ENCODE assay signal across 1 cellular context in the genomic region with DNA sequence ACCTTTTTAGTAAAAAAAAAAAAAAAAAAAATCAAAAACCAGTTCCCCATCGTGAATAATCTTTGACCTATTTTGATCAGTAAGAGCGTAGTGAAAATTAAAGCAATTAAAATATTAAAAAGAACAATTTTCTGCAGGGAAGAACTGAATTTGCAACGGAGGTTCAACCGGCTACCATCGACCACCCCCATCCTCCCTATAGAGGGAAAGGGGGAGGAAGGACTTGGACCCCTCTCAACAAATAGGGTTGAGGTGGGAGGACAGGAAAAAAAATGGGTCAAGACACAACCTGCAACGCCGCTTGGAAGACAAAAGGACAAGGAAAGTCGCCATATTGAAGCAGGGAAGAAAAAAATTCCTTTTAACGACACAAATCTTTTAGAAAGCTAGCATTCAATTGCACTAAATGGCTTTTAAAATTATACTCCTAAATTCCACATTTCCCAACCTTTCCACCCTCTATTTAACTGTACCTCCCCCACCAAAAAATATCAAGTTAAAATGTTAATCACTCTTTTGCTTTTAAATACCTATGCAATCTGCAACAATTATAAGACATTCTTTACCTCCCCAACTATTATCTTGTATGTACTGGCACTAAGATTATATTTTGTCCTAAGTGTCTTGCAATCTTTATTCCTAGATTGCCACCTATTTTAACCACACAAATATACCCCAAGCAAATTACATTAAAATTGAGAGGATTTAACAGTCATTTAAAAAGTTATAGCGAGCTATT.
TF ChIP-seq lines count a peak whose summit lies in the region.

No MANE protein-coding gene starts in this region.

TF ChIP-seq in K562, 482 proteins besides CTCF, POLR2A, EP300 and RAD21 (continues in another document):
- TF ChIP-seq NFATC3 (IDR thresholded peaks at IDR 0.05): peak; percentile 27; the same call in 1 of the 2 replicates
- TF ChIP-seq, protein P1, sequence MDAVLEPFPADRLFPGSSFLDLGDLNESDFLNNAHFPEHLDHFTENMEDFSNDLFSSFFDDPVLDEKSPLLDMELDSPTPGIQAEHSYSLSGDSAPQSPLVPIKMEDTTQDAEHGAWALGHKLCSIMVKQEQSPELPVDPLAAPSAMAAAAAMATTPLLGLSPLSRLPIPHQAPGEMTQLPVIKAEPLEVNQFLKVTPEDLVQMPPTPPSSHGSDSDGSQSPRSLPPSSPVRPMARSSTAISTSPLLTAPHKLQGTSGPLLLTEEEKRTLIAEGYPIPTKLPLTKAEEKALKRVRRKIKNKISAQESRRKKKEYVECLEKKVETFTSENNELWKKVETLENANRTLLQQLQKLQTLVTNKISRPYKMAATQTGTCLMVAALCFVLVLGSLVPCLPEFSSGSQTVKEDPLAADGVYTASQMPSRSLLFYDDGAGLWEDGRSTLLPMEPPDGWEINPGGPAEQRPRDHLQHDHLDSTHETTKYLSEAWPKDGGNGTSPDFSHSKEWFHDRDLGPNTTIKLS (IDR thresholded peaks at IDR 0.05; ENCODE audit: borderline replicate concordance, low read depth): no peak
- no peak for TF ChIP-seq E2F3 (CRISPR knock-in tag; IDR thresholded peaks at IDR 0.05)
- peak; percentile 83 for TF ChIP-seq CHD1 (IDR thresholded peaks at IDR 0.05; ENCODE audit: low read length)
- peak; percentile 83 for TF ChIP-seq ZNF766 (CRISPR knock-in tag; conservative IDR thresholded peaks at IDR 0.05)
- TF ChIP-seq ATF7 (IDR thresholded peaks at IDR 0.05): no peak
- TF ChIP-seq ELF4 (CRISPR knock-in tag; IDR thresholded peaks at IDR 0.05): 0 out of 2 replicates have a peak, but pooled peaks have one; percentile 72
- TF ChIP-seq SUPT5H (IDR thresholded peaks at IDR 0.05): peak; percentile 98
- TF ChIP-seq ZNF146 (CRISPR knock-in tag; IDR thresholded peaks at IDR 0.05; ENCODE audit: unreplicated experiment): no peak
- TF ChIP-seq, protein P2, sequence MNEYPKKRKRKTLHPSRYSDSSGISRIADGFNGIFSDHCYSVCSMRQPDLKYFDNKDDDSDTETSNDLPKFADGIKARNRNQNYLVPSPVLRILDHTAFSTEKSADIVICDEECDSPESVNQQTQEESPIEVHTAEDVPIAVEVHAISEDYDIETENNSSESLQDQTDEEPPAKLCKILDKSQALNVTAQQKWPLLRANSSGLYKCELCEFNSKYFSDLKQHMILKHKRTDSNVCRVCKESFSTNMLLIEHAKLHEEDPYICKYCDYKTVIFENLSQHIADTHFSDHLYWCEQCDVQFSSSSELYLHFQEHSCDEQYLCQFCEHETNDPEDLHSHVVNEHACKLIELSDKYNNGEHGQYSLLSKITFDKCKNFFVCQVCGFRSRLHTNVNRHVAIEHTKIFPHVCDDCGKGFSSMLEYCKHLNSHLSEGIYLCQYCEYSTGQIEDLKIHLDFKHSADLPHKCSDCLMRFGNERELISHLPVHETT (CRISPR knock-in tag; conservative IDR thresholded peaks at IDR 0.05 in 1 of 2, IDR thresholded peaks at IDR 0.05 in 1 of 2): peak in 1 of 2 experiments; percentile 32; a peak in 2 of 4 replicates
- TF ChIP-seq, protein P3, sequence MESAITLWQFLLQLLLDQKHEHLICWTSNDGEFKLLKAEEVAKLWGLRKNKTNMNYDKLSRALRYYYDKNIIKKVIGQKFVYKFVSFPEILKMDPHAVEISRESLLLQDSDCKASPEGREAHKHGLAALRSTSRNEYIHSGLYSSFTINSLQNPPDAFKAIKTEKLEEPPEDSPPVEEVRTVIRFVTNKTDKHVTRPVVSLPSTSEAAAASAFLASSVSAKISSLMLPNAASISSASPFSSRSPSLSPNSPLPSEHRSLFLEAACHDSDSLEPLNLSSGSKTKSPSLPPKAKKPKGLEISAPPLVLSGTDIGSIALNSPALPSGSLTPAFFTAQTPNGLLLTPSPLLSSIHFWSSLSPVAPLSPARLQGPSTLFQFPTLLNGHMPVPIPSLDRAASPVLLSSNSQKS (CRISPR knock-in tag; IDR thresholded peaks at IDR 0.05): peak; percentile 15; the same call in 1 of the 2 replicates
- peak; percentile 8; the same call in 1 of the 2 replicates for TF ChIP-seq ZNF717 (CRISPR knock-in tag; IDR thresholded peaks at IDR 0.05)
- peak; percentile 88 for TF ChIP-seq BRD9 (IDR thresholded peaks at IDR 0.05; ENCODE audit: low read depth, partially characterized antibody)
- peak; percentile 60 for TF ChIP-seq ZNF584 (CRISPR knock-in tag; IDR thresholded peaks at IDR 0.05; ENCODE audit: low read depth)
- TF ChIP-seq, protein P4, sequence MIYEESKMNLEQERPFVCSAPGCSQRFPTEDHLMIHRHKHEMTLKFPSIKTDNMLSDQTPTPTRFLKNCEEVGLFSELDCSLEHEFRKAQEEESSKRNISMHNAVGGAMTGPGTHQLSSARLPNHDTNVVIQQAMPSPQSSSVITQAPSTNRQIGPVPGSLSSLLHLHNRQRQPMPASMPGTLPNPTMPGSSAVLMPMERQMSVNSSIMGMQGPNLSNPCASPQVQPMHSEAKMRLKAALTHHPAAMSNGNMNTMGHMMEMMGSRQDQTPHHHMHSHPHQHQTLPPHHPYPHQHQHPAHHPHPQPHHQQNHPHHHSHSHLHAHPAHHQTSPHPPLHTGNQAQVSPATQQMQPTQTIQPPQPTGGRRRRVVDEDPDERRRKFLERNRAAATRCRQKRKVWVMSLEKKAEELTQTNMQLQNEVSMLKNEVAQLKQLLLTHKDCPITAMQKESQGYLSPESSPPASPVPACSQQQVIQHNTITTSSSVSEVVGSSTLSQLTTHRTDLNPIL (CRISPR knock-in tag; IDR thresholded peaks at IDR 0.05): peak; percentile 71; the same call in 1 of the 2 replicates
- 0 out of 2 replicates have a peak, but pooled peaks have one; percentile 19 for TF ChIP-seq HDGF (IDR thresholded peaks at IDR 0.05)
- TF ChIP-seq ELF1 (tag; IDR thresholded peaks at IDR 0.05): peak; percentile 40; the same call in 1 of the 2 replicates
- peak; percentile 77 for TF ChIP-seq POLR2G (IDR thresholded peaks at IDR 0.05; ENCODE audit: low read depth, low read length)
- TF ChIP-seq ILF3 (IDR thresholded peaks at IDR 0.05; ENCODE audit: borderline replicate concordance): peak; percentile 97
- TF ChIP-seq EP400 (IDR thresholded peaks at IDR 0.05): peak; percentile 72
- TF ChIP-seq, protein P5, sequence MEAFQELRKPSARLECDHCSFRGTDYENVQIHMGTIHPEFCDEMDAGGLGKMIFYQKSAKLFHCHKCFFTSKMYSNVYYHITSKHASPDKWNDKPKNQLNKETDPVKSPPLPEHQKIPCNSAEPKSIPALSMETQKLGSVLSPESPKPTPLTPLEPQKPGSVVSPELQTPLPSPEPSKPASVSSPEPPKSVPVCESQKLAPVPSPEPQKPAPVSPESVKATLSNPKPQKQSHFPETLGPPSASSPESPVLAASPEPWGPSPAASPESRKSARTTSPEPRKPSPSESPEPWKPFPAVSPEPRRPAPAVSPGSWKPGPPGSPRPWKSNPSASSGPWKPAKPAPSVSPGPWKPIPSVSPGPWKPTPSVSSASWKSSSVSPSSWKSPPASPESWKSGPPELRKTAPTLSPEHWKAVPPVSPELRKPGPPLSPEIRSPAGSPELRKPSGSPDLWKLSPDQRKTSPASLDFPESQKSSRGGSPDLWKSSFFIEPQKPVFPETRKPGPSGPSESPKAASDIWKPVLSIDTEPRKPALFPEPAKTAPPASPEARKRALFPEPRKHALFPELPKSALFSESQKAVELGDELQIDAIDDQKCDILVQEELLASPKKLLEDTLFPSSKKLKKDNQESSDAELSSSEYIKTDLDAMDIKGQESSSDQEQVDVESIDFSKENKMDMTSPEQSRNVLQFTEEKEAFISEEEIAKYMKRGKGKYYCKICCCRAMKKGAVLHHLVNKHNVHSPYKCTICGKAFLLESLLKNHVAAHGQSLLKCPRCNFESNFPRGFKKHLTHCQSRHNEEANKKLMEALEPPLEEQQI (IDR thresholded peaks at IDR 0.05): peak; percentile 58; the same call in 1 of the 2 replicates
- TF ChIP-seq, protein P6, sequence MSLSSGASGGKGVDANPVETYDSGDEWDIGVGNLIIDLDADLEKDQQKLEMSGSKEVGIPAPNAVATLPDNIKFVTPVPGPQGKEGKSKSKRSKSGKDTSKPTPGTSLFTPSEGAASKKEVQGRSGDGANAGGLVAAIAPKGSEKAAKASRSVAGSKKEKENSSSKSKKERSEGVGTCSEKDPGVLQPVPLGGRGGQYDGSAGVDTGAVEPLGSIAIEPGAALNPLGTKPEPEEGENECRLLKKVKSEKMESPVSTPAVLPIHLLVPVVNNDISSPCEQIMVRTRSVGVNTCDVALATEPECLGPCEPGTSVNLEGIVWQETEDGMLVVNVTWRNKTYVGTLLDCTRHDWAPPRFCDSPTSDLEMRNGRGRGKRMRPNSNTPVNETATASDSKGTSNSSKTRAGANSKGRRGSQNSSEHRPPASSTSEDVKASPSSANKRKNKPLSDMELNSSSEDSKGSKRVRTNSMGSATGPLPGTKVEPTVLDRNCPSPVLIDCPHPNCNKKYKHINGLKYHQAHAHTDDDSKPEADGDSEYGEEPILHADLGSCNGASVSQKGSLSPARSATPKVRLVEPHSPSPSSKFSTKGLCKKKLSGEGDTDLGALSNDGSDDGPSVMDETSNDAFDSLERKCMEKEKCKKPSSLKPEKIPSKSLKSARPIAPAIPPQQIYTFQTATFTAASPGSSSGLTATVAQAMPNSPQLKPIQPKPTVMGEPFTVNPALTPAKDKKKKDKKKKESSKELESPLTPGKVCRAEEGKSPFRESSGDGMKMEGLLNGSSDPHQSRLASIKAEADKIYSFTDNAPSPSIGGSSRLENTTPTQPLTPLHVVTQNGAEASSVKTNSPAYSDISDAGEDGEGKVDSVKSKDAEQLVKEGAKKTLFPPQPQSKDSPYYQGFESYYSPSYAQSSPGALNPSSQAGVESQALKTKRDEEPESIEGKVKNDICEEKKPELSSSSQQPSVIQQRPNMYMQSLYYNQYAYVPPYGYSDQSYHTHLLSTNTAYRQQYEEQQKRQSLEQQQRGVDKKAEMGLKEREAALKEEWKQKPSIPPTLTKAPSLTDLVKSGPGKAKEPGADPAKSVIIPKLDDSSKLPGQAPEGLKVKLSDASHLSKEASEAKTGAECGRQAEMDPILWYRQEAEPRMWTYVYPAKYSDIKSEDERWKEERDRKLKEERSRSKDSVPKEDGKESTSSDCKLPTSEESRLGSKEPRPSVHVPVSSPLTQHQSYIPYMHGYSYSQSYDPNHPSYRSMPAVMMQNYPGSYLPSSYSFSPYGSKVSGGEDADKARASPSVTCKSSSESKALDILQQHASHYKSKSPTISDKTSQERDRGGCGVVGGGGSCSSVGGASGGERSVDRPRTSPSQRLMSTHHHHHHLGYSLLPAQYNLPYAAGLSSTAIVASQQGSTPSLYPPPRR (CRISPR knock-in tag; IDR thresholded peaks at IDR 0.05; ENCODE audit: borderline replicate concordance): 0 out of 2 replicates have a peak, but pooled peaks have one; percentile 4
- peak; percentile 44; the same call in 1 of the 2 replicates for TF ChIP-seq ZSCAN32 (CRISPR knock-in tag; IDR thresholded peaks at IDR 0.05)
- TF ChIP-seq TCFL5 (CRISPR knock-in tag; conservative IDR thresholded peaks at IDR 0.05): no peak
- TF ChIP-seq, protein P7, sequence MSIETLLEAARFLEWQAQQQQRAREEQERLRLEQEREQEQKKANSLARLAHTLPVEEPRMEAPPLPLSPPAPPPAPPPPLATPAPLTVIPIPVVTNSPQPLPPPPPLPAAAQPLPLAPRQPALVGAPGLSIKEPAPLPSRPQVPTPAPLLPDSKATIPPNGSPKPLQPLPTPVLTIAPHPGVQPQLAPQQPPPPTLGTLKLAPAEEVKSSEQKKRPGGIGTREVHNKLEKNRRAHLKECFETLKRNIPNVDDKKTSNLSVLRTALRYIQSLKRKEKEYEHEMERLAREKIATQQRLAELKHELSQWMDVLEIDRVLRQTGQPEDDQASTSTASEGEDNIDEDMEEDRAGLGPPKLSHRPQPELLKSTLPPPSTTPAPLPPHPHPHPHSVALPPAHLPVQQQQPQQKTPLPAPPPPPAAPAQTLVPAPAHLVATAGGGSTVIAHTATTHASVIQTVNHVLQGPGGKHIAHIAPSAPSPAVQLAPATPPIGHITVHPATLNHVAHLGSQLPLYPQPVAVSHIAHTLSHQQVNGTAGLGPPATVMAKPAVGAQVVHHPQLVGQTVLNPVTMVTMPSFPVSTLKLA (conservative IDR thresholded peaks at IDR 0.05): 0 out of 4 replicates have a peak, but pooled peaks of 1 of the 2 experiments have one; percentile 34
- peak; percentile 63 for TF ChIP-seq GABPA (tag; conservative IDR thresholded peaks at IDR 0.05; ENCODE audit: low read depth)
- TF ChIP-seq HMG20A (CRISPR knock-in tag; conservative IDR thresholded peaks at IDR 0.05): 0 out of 2 replicates have a peak, but pooled peaks have one; percentile 23
- peak; percentile 79 for TF ChIP-seq BRD4 (IDR thresholded peaks at IDR 0.05)
- TF ChIP-seq, protein P8, sequence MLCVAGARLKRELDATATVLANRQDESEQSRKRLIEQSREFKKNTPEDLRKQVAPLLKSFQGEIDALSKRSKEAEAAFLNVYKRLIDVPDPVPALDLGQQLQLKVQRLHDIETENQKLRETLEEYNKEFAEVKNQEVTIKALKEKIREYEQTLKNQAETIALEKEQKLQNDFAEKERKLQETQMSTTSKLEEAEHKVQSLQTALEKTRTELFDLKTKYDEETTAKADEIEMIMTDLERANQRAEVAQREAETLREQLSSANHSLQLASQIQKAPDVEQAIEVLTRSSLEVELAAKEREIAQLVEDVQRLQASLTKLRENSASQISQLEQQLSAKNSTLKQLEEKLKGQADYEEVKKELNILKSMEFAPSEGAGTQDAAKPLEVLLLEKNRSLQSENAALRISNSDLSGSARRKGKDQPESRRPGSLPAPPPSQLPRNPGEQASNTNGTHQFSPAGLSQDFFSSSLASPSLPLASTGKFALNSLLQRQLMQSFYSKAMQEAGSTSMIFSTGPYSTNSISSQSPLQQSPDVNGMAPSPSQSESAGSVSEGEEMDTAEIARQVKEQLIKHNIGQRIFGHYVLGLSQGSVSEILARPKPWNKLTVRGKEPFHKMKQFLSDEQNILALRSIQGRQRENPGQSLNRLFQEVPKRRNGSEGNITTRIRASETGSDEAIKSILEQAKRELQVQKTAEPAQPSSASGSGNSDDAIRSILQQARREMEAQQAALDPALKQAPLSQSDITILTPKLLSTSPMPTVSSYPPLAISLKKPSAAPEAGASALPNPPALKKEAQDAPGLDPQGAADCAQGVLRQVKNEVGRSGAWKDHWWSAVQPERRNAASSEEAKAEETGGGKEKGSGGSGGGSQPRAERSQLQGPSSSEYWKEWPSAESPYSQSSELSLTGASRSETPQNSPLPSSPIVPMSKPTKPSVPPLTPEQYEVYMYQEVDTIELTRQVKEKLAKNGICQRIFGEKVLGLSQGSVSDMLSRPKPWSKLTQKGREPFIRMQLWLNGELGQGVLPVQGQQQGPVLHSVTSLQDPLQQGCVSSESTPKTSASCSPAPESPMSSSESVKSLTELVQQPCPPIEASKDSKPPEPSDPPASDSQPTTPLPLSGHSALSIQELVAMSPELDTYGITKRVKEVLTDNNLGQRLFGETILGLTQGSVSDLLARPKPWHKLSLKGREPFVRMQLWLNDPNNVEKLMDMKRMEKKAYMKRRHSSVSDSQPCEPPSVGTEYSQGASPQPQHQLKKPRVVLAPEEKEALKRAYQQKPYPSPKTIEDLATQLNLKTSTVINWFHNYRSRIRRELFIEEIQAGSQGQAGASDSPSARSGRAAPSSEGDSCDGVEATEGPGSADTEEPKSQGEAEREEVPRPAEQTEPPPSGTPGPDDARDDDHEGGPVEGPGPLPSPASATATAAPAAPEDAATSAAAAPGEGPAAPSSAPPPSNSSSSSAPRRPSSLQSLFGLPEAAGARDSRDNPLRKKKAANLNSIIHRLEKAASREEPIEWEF (CRISPR knock-in tag; IDR thresholded peaks at IDR 0.05): peak; percentile 57; the same call in 1 of the 2 replicates
